Comparison of ENCODE assay signal across 14 cellular contexts in the genomic region with DNA sequence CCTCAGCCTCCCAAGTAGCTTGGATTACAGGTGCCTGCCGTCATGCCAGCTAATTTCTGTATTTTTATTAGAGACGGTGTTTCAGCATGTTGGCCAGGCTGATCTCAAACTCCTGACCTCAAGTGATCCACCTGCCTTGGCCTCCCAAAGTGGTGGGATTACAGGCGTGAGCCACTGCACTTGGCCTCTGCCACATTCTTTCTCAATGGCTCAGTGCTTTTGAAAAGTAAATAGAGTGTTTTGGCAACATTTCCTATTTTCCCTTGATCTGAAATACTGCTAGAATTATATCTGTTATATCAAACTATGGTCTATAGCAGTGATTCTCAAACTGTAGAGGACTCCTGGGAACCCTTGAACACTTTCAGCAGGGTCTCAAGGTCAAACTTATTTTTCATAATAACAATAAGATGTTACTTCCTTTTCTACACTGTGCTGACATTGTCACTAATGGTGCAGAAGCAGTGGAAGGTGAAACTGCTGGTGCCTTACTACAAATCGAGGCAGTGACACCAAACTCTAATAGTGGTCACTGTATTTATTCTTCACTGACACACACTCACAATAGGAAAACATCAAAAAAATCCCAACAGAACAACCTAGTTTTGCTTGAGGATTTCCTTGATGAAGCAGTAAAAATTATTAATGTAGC. TPM values are rescaled to one million over a fixed set of nuclear protein-coding genes. Genes with fewer than 3 reads are reported as not detected.
DNase-seq lines count a peak whose midpoint lies in the region; ATAC-seq and TF ChIP-seq lines count a peak whose summit lies in the region.
"Had no signal": no experiment of that assay in that cellular context is flagged by ENCODE, and none has a peak within 500 bp of the region (broad histone marks: within the 10 kb centered on the region; RNA-seq: fewer than 3 reads in every experiment).

No MANE protein-coding gene starts in this region.

- no peaks in the 10 kb centered on the region for H3K27me3 Mint-ChIP-seq in immature natural killer cell (ENCODE audit: low read depth in 3 of 3)

- peak; percentile 53 for DNase-seq in fibroblast of the aortic adventitia (ENCODE audit: low read depth)
- no peak for DNase-seq in stimulated activated naive CD4-positive, alpha-beta T cell treated with Interleukin-2 at 50 U/mL for 16 hours (lab: John Stamatoyannopoulos, UW)
- no peak for DNase-seq in immature natural killer cell
- DNase-seq in NCI-H345 (lab: John Stamatoyannopoulos, UW): no peak
- DNase-seq in A673 (ENCODE audit: low spot score): no peak
- DNase-seq: NCI-H69, occipital lobe, T-helper 1 cell, transverse colon had no signal

- no peaks in the 10 kb centered on the region for H3K36me3 Mint-ChIP-seq in immature natural killer cell

- H3K27ac ChIP-seq in A673 (ENCODE audit: low read depth, low read length, poor library complexity, severe bottlenecking): no peak overlapping the region
- H3K27ac ChIP-seq: transverse colon had no signal

- H3K9me3 ChIP-seq in A673 (ENCODE audit: low read depth, low read length, poor library complexity, severe bottlenecking): no peaks in the 10 kb centered on the region
- H3K9me3 ChIP-seq: transverse colon had no signal

- H3K4me1 ChIP-seq in A673 (ENCODE audit: insufficient read depth, low read length, poor library complexity, severe bottlenecking): no peaks in the 10 kb centered on the region
- H3K4me1 ChIP-seq: transverse colon had no signal

- H3K27me3 ChIP-seq in A673 (replicated peaks; ENCODE audit: insufficient read depth, low read depth, low read length, poor library complexity): no peaks in the 10 kb centered on the region
- H3K27me3 ChIP-seq: transverse colon had no signal

- H3K36me3 ChIP-seq in A673 (ENCODE audit: insufficient read depth, low read length, poor library complexity, severe bottlenecking): no peaks in the 10 kb centered on the region
- H3K36me3 ChIP-seq: transverse colon had no signal

- H3K4me3 ChIP-seq in fibroblast of the aortic adventitia (ENCODE audit: low read depth, low read length) (no peak overlapping the region), A673 (ENCODE audit: low read depth, low read length, poor library complexity, severe bottlenecking) (no peak overlapping the region)
- H3K4me3 ChIP-seq: transverse colon had no signal

- no peaks in the 10 kb centered on the region for H3K4me1 Mint-ChIP-seq in immature natural killer cell

- intact Hi-C loops in A673 (cut with micrococcal nuclease; ENCODE audit: unreplicated experiment): no loop called here

- no peak for TF ChIP-seq CTCF in fibroblast of the aortic adventitia (IDR thresholded peaks at IDR 0.05; ENCODE audit: insufficient read depth, low read length)
- TF ChIP-seq CTCF in A673 (conservative IDR thresholded peaks at IDR 0.05; ENCODE audit: low read depth, low read length): no peak

- H3K4me3 Mint-ChIP-seq in immature natural killer cell: no peak overlapping the region

- no TSS peak for BruUV-seq in A673 (replicated peaks; lab: Mats Ljungman, UMichigan)

- ATAC-seq in GM18499 (IDR thresholded peaks at IDR 0.05; ENCODE audit: insufficient read depth, unreplicated experiment): peak; percentile 90
- peak; percentile 71 for ATAC-seq in GM21717 (IDR thresholded peaks at IDR 0.05; ENCODE audit: unreplicated experiment)
- ATAC-seq in HG03565 (IDR thresholded peaks at IDR 0.05; ENCODE audit: unreplicated experiment): peak; percentile 67

- CTCF ChIA-PET in A673 (lab: Charles Lee): no interaction called here

- POLR2A ChIA-PET in A673 (lab: Charles Lee; ENCODE audit: low non-redundant PET): no interaction called here

- H3K27ac Mint-ChIP-seq in immature natural killer cell: no peak overlapping the region

- H3K9me3 Mint-ChIP-seq in immature natural killer cell: no peaks in the 10 kb centered on the region

RNA-seq across cellular contexts. Expression of gene DAW1, which starts 10.6 kb away (rescaled TPM):
- total RNA-seq in fibroblast of the aortic adventitia (ENCODE audit: low replicate concordance): 1.3 TPM in 1 of 2 replicates, not detected in the other
- polyA plus RNA-seq in immature natural killer cell: not detected
- total RNA-seq in A673 (2021): 1.2 and 2.4 TPM in 2 replicates
- total RNA-seq: fibroblast of lung, kidney epithelial cell, transverse colon had no signal
